Comparison of ENCODE assay signal across 8 cellular contexts in the genomic region with DNA sequence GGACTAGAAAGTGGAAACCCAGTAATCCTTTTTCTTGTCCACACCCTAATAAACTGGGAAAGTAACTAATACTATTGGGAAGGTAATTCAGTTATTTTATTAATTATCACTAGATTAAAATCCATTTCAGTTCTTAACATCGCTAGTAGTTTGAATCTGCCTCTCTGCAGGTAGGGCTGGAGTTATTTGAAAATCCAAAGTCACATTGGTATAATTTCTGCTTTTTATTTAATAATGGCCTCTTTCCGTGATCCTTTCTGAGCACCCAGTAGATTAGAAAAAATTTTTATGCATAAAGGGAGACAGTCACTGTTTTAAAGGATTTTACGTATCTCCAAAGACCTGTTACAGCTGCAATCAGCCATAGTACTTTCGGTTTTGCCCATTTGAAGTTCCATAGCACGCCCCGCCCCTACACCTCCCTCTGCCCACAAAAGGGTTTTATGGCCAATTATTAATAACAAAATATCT. TPM values are rescaled to one million over a fixed set of nuclear protein-coding genes. Genes with fewer than 3 reads are reported as not detected.
DNase-seq lines count a peak whose midpoint lies in the region; ATAC-seq and TF ChIP-seq lines count a peak whose summit lies in the region.

No MANE protein-coding gene starts in this region.

- H3K4me1 Mint-ChIP-seq in activated naive CD8-positive, alpha-beta T cell treated with anti-CD3 and anti-CD28 coated beads for 36 hours, result peaks cover 31% of the 10 kb centered on the region

- peaks cover 4% of the 10 kb centered on the region for H3K27me3 Mint-ChIP-seq in activated naive CD8-positive, alpha-beta T cell treated with anti-CD3 and anti-CD28 coated beads for 36 hours

- H3K36me3 ChIP-seq in heart left ventricle (peaks cover 4 to 64% (median 55%) of the 10 kb centered on the region in 9 donors), prostate gland (no peaks in the 10 kb centered on the region)

- H3K4me3 ChIP-seq in heart left ventricle (peak overlapping the region; percentile 50 to 92 (median 78)), prostate gland (peak overlapping the region; percentile 71 to 88)

- peaks cover 0 to 35% (median 24%) of the 10 kb centered on the region in 12 donors for H3K4me1 ChIP-seq in heart left ventricle
- no peaks in the 10 kb centered on the region for H3K4me1 ChIP-seq in prostate gland (replicated peaks)

- intact Hi-C loops in heart left ventricle (cut with DNase I), result no loop called here
- intact Hi-C loops in prostate gland (cut with DNase I), result no loop called here

- H3K36me3 Mint-ChIP-seq in activated naive CD8-positive, alpha-beta T cell treated with anti-CD3 and anti-CD28 coated beads for 36 hours, result peaks cover 32% of the 10 kb centered on the region

- H3K4me3 Mint-ChIP-seq in activated naive CD8-positive, alpha-beta T cell treated with anti-CD3 and anti-CD28 coated beads for 36 hours, result peak overlapping the region; percentile 98

- ATAC-seq in GM21360 (IDR thresholded peaks at IDR 0.05; ENCODE audit: unreplicated experiment) (peak; percentile 51), heart left ventricle (peak in 3 of 4 donors; percentile 50 to 67 (median 63))

- H3K27ac ChIP-seq in heart left ventricle (peak overlapping the region; percentile 72 to 95 (median 90)), prostate gland (peak overlapping the region; percentile 89 to 90)

- peak overlapping the region; percentile 98 for H3K27ac Mint-ChIP-seq in activated naive CD8-positive, alpha-beta T cell treated with anti-CD3 and anti-CD28 coated beads for 36 hours

- H3K9me3 Mint-ChIP-seq in activated naive CD8-positive, alpha-beta T cell treated with anti-CD3 and anti-CD28 coated beads for 36 hours, result no peaks in the 10 kb centered on the region

- no peaks in the 10 kb centered on the region for H3K27me3 ChIP-seq in heart left ventricle
- H3K27me3 ChIP-seq in prostate gland (replicated peaks; ENCODE audit: insufficient read depth), result no peaks in the 10 kb centered on the region

- TF ChIP-seq CTCF in heart left ventricle (IDR thresholded peaks at IDR 0.05), result no peak
- TF ChIP-seq CTCF in prostate gland (IDR thresholded peaks at IDR 0.05), result peak in 1 of 4 experiments; percentile 3

- no peak for TF ChIP-seq POLR2A in heart left ventricle (IDR thresholded peaks at IDR 0.05)
- TF ChIP-seq POLR2A in prostate gland (IDR thresholded peaks at IDR 0.05), result no peak

- H3K9me3 ChIP-seq in heart left ventricle (no peaks in the 10 kb centered on the region), prostate gland (no peaks in the 10 kb centered on the region)

- WGBS in heart left ventricle, 4 donors, result 4 to 10% (median 7%) methylated on average over 6 of the region's 6 CpGs
- under 1% methylated on average over 6 of the region's 6 CpGs for WGBS in prostate gland

- DNase-seq in DMS79 treated with DMSO at 0.1 percent for 48 hours (lab: John Stamatoyannopoulos, UW) (peak; percentile 67), HK-2 (ENCODE audit: unreplicated experiment) (peak; percentile 21), RKO (ENCODE audit: low spot score) (peak; percentile 69), heart left ventricle (peak in 3 of 5 donors; percentile 33 to 39 (median 36)), prostate gland (ENCODE audit: low spot score) (peak; percentile 67), mesenteric fat pad (ENCODE audit: low spot score) (no peak)
- DNase-seq in activated naive CD8-positive, alpha-beta T cell treated with anti-CD3 and anti-CD28 coated beads for 36 hours, result peak; percentile 47

RNA-seq across cellular contexts. Expression of gene COPB1, which starts 0.6 kb away (rescaled TPM):
- total RNA-seq in activated naive CD8-positive, alpha-beta T cell treated with anti-CD3 and anti-CD28 coated beads for 36 hours, result 100 to 1,000 TPM in 1 of 2 experiments, 10 to 100 TPM in 1; 99.6 to 100 TPM
- total RNA-seq in heart left ventricle, result 10 to 100 TPM; 41.7 to 69.7 (median 51.3) TPM
- 10 to 100 TPM; 23.4 to 72.1 TPM for polyA plus RNA-seq in heart left ventricle
- total RNA-seq in prostate gland, result 100 to 1,000 TPM in 1 of 2 donors, 10 to 100 TPM in 1; 77.7 to 145 TPM
- total RNA-seq in mesenteric fat pad, result 104 TPM

RNA-seq across cellular contexts. Expression of gene PSMA1, which starts 20.0 kb away (rescaled TPM):
- total RNA-seq in activated naive CD8-positive, alpha-beta T cell treated with anti-CD3 and anti-CD28 coated beads for 36 hours, result 100 to 1,000 TPM; 355 to 367 TPM
- total RNA-seq in heart left ventricle, result 100 to 1,000 TPM in 8 of 9 donors, 10 to 100 TPM in 1; 95.5 to 136 (median 129) TPM
- polyA plus RNA-seq in heart left ventricle, result 100 to 1,000 TPM; 149 to 152 TPM
- 100 to 1,000 TPM in 1 of 2 donors, 10 to 100 TPM in 1; 68.7 to 135 TPM for total RNA-seq in prostate gland
- 158 TPM for total RNA-seq in mesenteric fat pad
